In genomic region chr20:59608396-59608795, GRCh38 we compare ENCODE assay signal across 32 cellular contexts. TPM values are rescaled to one million over a fixed set of nuclear protein-coding genes. Genes with fewer than 3 reads are reported as not detected.
"Had no signal": no experiment of that assay in that cellular context is flagged by ENCODE, and none has a peak within 500 bp of the region (broad histone marks: within the 10 kb centered on the region; RNA-seq: fewer than 3 reads in every experiment).

No MANE protein-coding gene starts in this region.

- H3K4me1 ChIP-seq: lower lobe of right lung, parathyroid adenoma, right lobe of liver had no signal

- H3K27ac ChIP-seq: esophagus squamous epithelium, heart right ventricle, left ventricle myocardium inferior, lower lobe of right lung, neutrophil, parathyroid adenoma, right lobe of liver, suprapubic skin, thyroid gland, vagina had no signal

- H3K4me3 Mint-ChIP-seq: endodermal cell; mesothelial cell of epicardium; naive B cell; natural killer cell treated with Interleukin-12 subunit alpha and Interleukin-12 subunit beta and Interleukin-15 and Interleukin-18, amount 100 ng/mL, for 72 hours; neural crest cell; stimulated activated effector memory CD8-positive, alpha-beta T cell treated with anti-CD3 and anti-CD28 coated beads, Interleukin-12 subunit alpha, Interleukin-12 subunit beta, amount 100 ng/mL, for 72 hours; stimulated activated naive CD8-positive, alpha-beta T cell treated with anti-CD3 and anti-CD28 coated beads, Interleukin-15, Interleukin-2, amounts not matched to agents 100 ng/mL and 50 ng/mL, for 24 hours had no signal

- H3K27me3 ChIP-seq: right lobe of liver had no signal

- H3K9ac ChIP-seq: parathyroid adenoma had no signal

- H3K9me3 ChIP-seq: esophagus squamous epithelium, heart right ventricle, left ventricle myocardium inferior, lower lobe of right lung, mucosa of descending colon, neutrophil, right lobe of liver, suprapubic skin, thyroid gland, vagina had no signal

- H3K4me1 Mint-ChIP-seq: endodermal cell; mesothelial cell of epicardium; naive B cell; stimulated activated effector memory CD8-positive, alpha-beta T cell treated with anti-CD3 and anti-CD28 coated beads, Interleukin-12 subunit alpha, Interleukin-12 subunit beta, amount 100 ng/mL, for 72 hours had no signal

- H3K4me3 ChIP-seq: esophagus squamous epithelium, heart right ventricle, left ventricle myocardium inferior, lower lobe of right lung, mucosa of descending colon, right lobe of liver, suprapubic skin, thyroid gland, vagina had no signal

- H3K36me3 Mint-ChIP-seq: mesothelial cell of epicardium; naive B cell; natural killer cell treated with Interleukin-12 subunit alpha and Interleukin-12 subunit beta and Interleukin-15 and Interleukin-18, amount 100 ng/mL, for 72 hours; stimulated activated effector memory CD8-positive, alpha-beta T cell treated with anti-CD3 and anti-CD28 coated beads, Interleukin-12 subunit alpha, Interleukin-12 subunit beta, amount 100 ng/mL, for 72 hours had no signal

- H3K27ac Mint-ChIP-seq: endodermal cell; mesothelial cell of epicardium; naive B cell; natural killer cell treated with Interleukin-12 subunit alpha and Interleukin-12 subunit beta and Interleukin-15 and Interleukin-18, amount 100 ng/mL, for 72 hours; progenitor cell of endocrine pancreas; stimulated activated effector memory CD8-positive, alpha-beta T cell treated with anti-CD3 and anti-CD28 coated beads, Interleukin-12 subunit alpha, Interleukin-12 subunit beta, amount 100 ng/mL, for 72 hours; stimulated activated naive CD8-positive, alpha-beta T cell treated with anti-CD3 and anti-CD28 coated beads, Interleukin-15, Interleukin-2, amounts not matched to agents 100 ng/mL and 50 ng/mL, for 24 hours had no signal

- DNase-seq: cortex of kidney; effector CD4-positive, alpha-beta T cell; endodermal cell; esophagus squamous epithelium; foreskin melanocyte; glutamatergic neuron; heart right ventricle; hippocampal formation; left colon; left ventricle myocardium inferior; lower lobe of right lung; mucosa of descending colon; naive B cell; small intestine; stimulated activated CD4-positive, alpha-beta T cell treated with anti-CD3 and anti-CD28 coated beads, Interleukin-12 subunit alpha, Interleukin-12 subunit beta, amount 100 ng/mL, for 4 hours; stimulated activated CD4-positive, alpha-beta T cell treated with anti-CD3 and anti-CD28 coated beads, Interleukin-1b, Interleukin-23, amount 100 ng/mL, for 48 hours; stimulated activated CD4-positive, alpha-beta T cell treated with anti-CD3 and anti-CD28 coated beads, Interleukin-4, amount 100 ng/mL, for 1 hour; thyroid gland; trophoblast cell had no signal

- H3K9me3 Mint-ChIP-seq: endodermal cell; natural killer cell treated with Interleukin-12 subunit alpha and Interleukin-12 subunit beta and Interleukin-15 and Interleukin-18, amount 100 ng/mL, for 72 hours; neural crest cell; stimulated activated effector memory CD8-positive, alpha-beta T cell treated with anti-CD3 and anti-CD28 coated beads, Interleukin-12 subunit alpha, Interleukin-12 subunit beta, amount 100 ng/mL, for 72 hours; stimulated activated naive CD8-positive, alpha-beta T cell treated with anti-CD3 and anti-CD28 coated beads, Interleukin-15, Interleukin-2, amounts not matched to agents 100 ng/mL and 50 ng/mL, for 24 hours had no signal

- H3K36me3 ChIP-seq: esophagus squamous epithelium, heart right ventricle, left ventricle myocardium inferior, lower lobe of right lung, neutrophil, right lobe of liver, suprapubic skin, thyroid gland, vagina had no signal

RNA-seq across cellular contexts. Expression of gene PHACTR3, which starts 4.1 kb away (rescaled TPM):
- total RNA-seq: endothelial cell of umbilical vein; kidney epithelial cell; natural killer cell treated with Interleukin-12 subunit alpha and Interleukin-12 subunit beta and Interleukin-15 and Interleukin-18, amount 100 ng/mL, for 72 hours had no signal
- polyA plus RNA-seq: endothelial cell of umbilical vein had no signal
